In genomic region chr3:16908006-16908405, GRCh38 we compare ENCODE assay signal across 20 cellular contexts. TPM values are rescaled to one million over a fixed set of nuclear protein-coding genes. Genes with fewer than 3 reads are reported as not detected.
DNase-seq lines count a peak whose midpoint lies in the region; ATAC-seq, FAIRE-seq and TF ChIP-seq lines count a peak whose summit lies in the region.
"Had no signal": no experiment of that assay in that cellular context is flagged by ENCODE, and none has a peak within 500 bp of the region (broad histone marks: within the 10 kb centered on the region; RNA-seq: fewer than 3 reads in every experiment).

No MANE protein-coding gene starts in this region.

- H3K9me3 ChIP-seq in OCI-LY1 (ENCODE audit: low read length): no peaks in the 10 kb centered on the region
- no peaks in the 10 kb centered on the region for H3K9me3 ChIP-seq in endothelial cell of umbilical vein (replicated peaks; ENCODE audit: control insufficient read depth, insufficient read depth, low read length)
- no peaks in the 10 kb centered on the region for H3K9me3 ChIP-seq in psoas muscle

- no peak overlapping the region for H2AFZ ChIP-seq in OCI-LY1 (ENCODE audit: low read length)
- H2AFZ ChIP-seq in endothelial cell of umbilical vein (ENCODE audit: low read depth, low read length): no peak overlapping the region

- H4K20me1 ChIP-seq in OCI-LY1 (ENCODE audit: insufficient read depth, low read length) (no peaks in the 10 kb centered on the region), endothelial cell of umbilical vein (replicated peaks; ENCODE audit: control insufficient read depth, extremely low read depth, insufficient read depth, low read length) (peaks cover 3% of the 10 kb centered on the region)

- H3K9me1 ChIP-seq in endothelial cell of umbilical vein (replicated peaks; ENCODE audit: control insufficient read depth, extremely low read depth, insufficient read depth, low read length): no peaks in the 10 kb centered on the region

- CTCF ChIA-PET in endothelial cell of umbilical vein (lab: Charles Lee): interaction anchor here (1.0 to 4.2 kb wide), 7 partner anchors 11 to 215 kb away, joined by 3 to 33 read pairs (median 4); partner anchors contain the start of gene PLCL2

- no peaks in the 10 kb centered on the region for H3K9me2 ChIP-seq in OCI-LY1 (ENCODE audit: low read depth, low read length)

- DNase-seq in activated naive CD8-positive, alpha-beta T cell treated with anti-CD3 and anti-CD28 coated beads, Interleukin-2, amount 50 U/mL, for 24 hours: no peak
- DNase-seq in endothelial cell of umbilical vein (ENCODE audit: low read depth, low spot score) (peak; percentile 48), psoas muscle (no peak)
- no peak for DNase-seq in activated CD8-positive, alpha-beta memory T cell treated with anti-CD3 and anti-CD28 coated beads, Interleukin-2, amount 50 U/mL, for 4 hours
- DNase-seq: GDM1, GOT3, HCEC 1CT, KG1, NCI-H1105, NCI-H2081, NCI-H2171 treated with DMSO at 0.1 percent for 48 hours, NCI-H446 had no signal

- no peak for TF ChIP-seq POLR2A in endothelial cell of umbilical vein (IDR thresholded peaks at IDR 0.05; ENCODE audit: low read depth, low read length)

- 0 out of 2 replicates have a peak, but pooled peaks cover 6% of the 10 kb centered on the region for H3K36me3 ChIP-seq in OCI-LY1 (ENCODE audit: insufficient read depth, low read length)
- no peaks in the 10 kb centered on the region for H3K36me3 ChIP-seq in endothelial cell of umbilical vein (ENCODE audit: control insufficient read depth in 2 of 2, extremely low read depth in 1 of 2, insufficient read depth in 2 of 2, low read length in 2 of 2)
- no peaks in the 10 kb centered on the region for H3K36me3 ChIP-seq in psoas muscle (ENCODE audit: insufficient read depth in 1 of 2, low read depth in 1 of 2)

- H3K27me3 ChIP-seq in OCI-LY1 (ENCODE audit: insufficient read depth, low read length): no peaks in the 10 kb centered on the region
- no peaks in the 10 kb centered on the region for H3K27me3 ChIP-seq in endothelial cell of umbilical vein (ENCODE audit: control insufficient read depth in 2 of 2, insufficient read depth in 2 of 2, low read length in 2 of 2)
- H3K27me3 ChIP-seq in psoas muscle (ENCODE audit: insufficient read depth in 3 of 3, low read length in 2 of 3): no peaks in the 10 kb centered on the region

- FAIRE-seq in endothelial cell of umbilical vein (lab: Jason Lieb, UNC): no peak
- FAIRE-seq: A204.1, GM18507 had no signal

- intact Hi-C loops in endothelial cell of umbilical vein (cut with micrococcal nuclease): loop anchor here (1.0 kb wide), 1 partner anchor 9 kb away; no protein-coding TSS in a partner anchor
- intact Hi-C loops in psoas muscle (cut with DNase I): no loop called here

- H3K27me3 Mint-ChIP-seq in activated naive CD8-positive, alpha-beta T cell: no peaks in the 10 kb centered on the region
- H3K27me3 Mint-ChIP-seq in activated naive CD8-positive, alpha-beta T cell treated with anti-CD3 and anti-CD28 coated beads, Interleukin-2, amount 50 U/mL, for 24 hours: no peaks in the 10 kb centered on the region

- POLR2A ChIA-PET in endothelial cell of umbilical vein (lab: Charles Lee): no interaction called here

- peaks cover 89% of the 10 kb centered on the region for H3K4me1 Mint-ChIP-seq in activated naive CD8-positive, alpha-beta T cell (ENCODE audit: low read depth)
- peaks cover 86% of the 10 kb centered on the region for H3K4me1 Mint-ChIP-seq in activated naive CD8-positive, alpha-beta T cell treated with anti-CD3 and anti-CD28 coated beads, Interleukin-2, amount 50 U/mL, for 24 hours

- no TSS peak for BruUV-seq in endothelial cell of umbilical vein (replicated peaks; lab: Mats Ljungman, UMichigan)

- peaks cover 4% of the 10 kb centered on the region for H3K36me3 Mint-ChIP-seq in activated naive CD8-positive, alpha-beta T cell
- peaks cover 5% of the 10 kb centered on the region for H3K36me3 Mint-ChIP-seq in activated naive CD8-positive, alpha-beta T cell treated with anti-CD3 and anti-CD28 coated beads, Interleukin-2, amount 50 U/mL, for 24 hours (ENCODE audit: low read depth)

- WGBS in psoas muscle, 3 donors: 71 to 79% (median 74%) methylated on average over 2 of the region's 2 CpGs

- H3K9ac ChIP-seq in OCI-LY1 (ENCODE audit: low read length) (no peak overlapping the region), endothelial cell of umbilical vein (replicated peaks; ENCODE audit: extremely low read depth, insufficient read depth, low read length) (no peak overlapping the region)

- H3K4me1 ChIP-seq in OCI-LY1 (ENCODE audit: insufficient read depth, low read length, severe bottlenecking): peaks cover 92% of the 10 kb centered on the region
- H3K4me1 ChIP-seq in endothelial cell of umbilical vein (ENCODE audit: control insufficient read depth, extremely low read depth, insufficient read depth, low read length): peaks cover 34% of the 10 kb centered on the region
- H3K4me1 ChIP-seq in psoas muscle: peaks cover 75% of the 10 kb centered on the region

- no peak for ATAC-seq in activated naive CD8-positive, alpha-beta T cell treated with anti-CD3 and anti-CD28 coated beads, Interleukin-2, amount 50 U/mL, for 24 hours
- ATAC-seq in psoas muscle (no peak), GM21526 (IDR thresholded peaks at IDR 0.05; ENCODE audit: low FRiP score, unreplicated experiment) (no peak), HG02759 (IDR thresholded peaks at IDR 0.05; ENCODE audit: unreplicated experiment) (no peak)
- ATAC-seq: Right ventricle myocardium inferior had no signal

- H3K4me3 ChIP-seq in OCI-LY1 (ENCODE audit: low read depth, low read length, poor library complexity, severe bottlenecking): no peak overlapping the region
- peak overlapping the region in 1 of 3 experiments; percentile 14 for H3K4me3 ChIP-seq in endothelial cell of umbilical vein (replicated peaks in 1 of 3; ENCODE audit: insufficient read depth in 1 of 3, low read depth in 1 of 3, low read length in 3 of 3)
- no peak overlapping the region for H3K4me3 ChIP-seq in psoas muscle

- TF ChIP-seq CTCF in OCI-LY1 (IDR thresholded peaks at IDR 0.05; ENCODE audit: low read length) (no peak), endothelial cell of umbilical vein (IDR thresholded peaks at IDR 0.05; ENCODE audit: extremely low read depth in 1 of 2, insufficient read depth in 1 of 2, low read depth in 1 of 2, low read length in 2 of 2) (no peak), psoas muscle (IDR thresholded peaks at IDR 0.05) (no peak)

- no peaks in the 10 kb centered on the region for H3K9me3 Mint-ChIP-seq in activated naive CD8-positive, alpha-beta T cell (ENCODE audit: low read depth)
- H3K9me3 Mint-ChIP-seq in activated naive CD8-positive, alpha-beta T cell treated with anti-CD3 and anti-CD28 coated beads, Interleukin-2, amount 50 U/mL, for 24 hours: no peaks in the 10 kb centered on the region

- peak overlapping the region; percentile 52 for H3K27ac Mint-ChIP-seq in activated naive CD8-positive, alpha-beta T cell
- H3K27ac Mint-ChIP-seq in activated naive CD8-positive, alpha-beta T cell treated with anti-CD3 and anti-CD28 coated beads, Interleukin-2, amount 50 U/mL, for 24 hours: no peak overlapping the region

- H3K79me2 ChIP-seq in OCI-LY1 (ENCODE audit: insufficient read depth, low read length): peaks cover 96% of the 10 kb centered on the region
- H3K79me2 ChIP-seq in endothelial cell of umbilical vein (ENCODE audit: control insufficient read depth, insufficient read depth, low read length): peaks cover 7% of the 10 kb centered on the region

- peak overlapping the region; percentile 25 for H3K4me3 Mint-ChIP-seq in activated naive CD8-positive, alpha-beta T cell
- no peak overlapping the region for H3K4me3 Mint-ChIP-seq in activated naive CD8-positive, alpha-beta T cell treated with anti-CD3 and anti-CD28 coated beads, Interleukin-2, amount 50 U/mL, for 24 hours

- H3K27ac ChIP-seq in OCI-LY1 (ENCODE audit: low read depth, low read length, poor library complexity, severe bottlenecking) (peak overlapping the region; percentile 62), endothelial cell of umbilical vein (ENCODE audit: insufficient read depth, low read depth, low read length) (peak overlapping the region; percentile 78), psoas muscle (peak overlapping the region; percentile 84)
- H3K27ac ChIP-seq: C4-2B had no signal

- H3K4me2 ChIP-seq in OCI-LY1 (ENCODE audit: low read length) (no peak overlapping the region), endothelial cell of umbilical vein (ENCODE audit: insufficient read depth, low read length) (peak overlapping the region; percentile 89)

- dilution Hi-C loops in endothelial cell of umbilical vein (cut with MboI; ENCODE audit: extremely low pct_ligation_motif_present, low sequenced_read_pairs): no loop called here

- peaks cover 14% of the 10 kb centered on the region for H3F3A ChIP-seq in OCI-LY1 (ENCODE audit: insufficient read depth, low read length)

TF ChIP-seq in endothelial cell of umbilical vein, 7 proteins besides CTCF, POLR2A, EP300 and RAD21:
- TF ChIP-seq EZH2 (IDR thresholded peaks at IDR 0.05; ENCODE audit: borderline replicate concordance, low read depth, low read length, severe bottlenecking): no peak
- TF ChIP-seq JUN (IDR thresholded peaks at IDR 0.05; ENCODE audit: borderline replicate concordance, insufficient read depth, insufficient read length, low read depth): peak; percentile 55
- no peak for TF ChIP-seq GATA2 (IDR thresholded peaks at IDR 0.05; ENCODE audit: insufficient read depth, insufficient read length, low read depth, low read length)
- peak; percentile 29 for TF ChIP-seq FOS (IDR thresholded peaks at IDR 0.05; ENCODE audit: borderline replicate concordance, insufficient read depth, low read length)
- TF ChIP-seq POLR2AphosphoS5 (IDR thresholded peaks at IDR 0.05; ENCODE audit: insufficient read depth, low read depth, low read length): no peak
- no peak for TF ChIP-seq MYC (IDR thresholded peaks at IDR 0.05; ENCODE audit: low read depth, low read length)
- TF ChIP-seq MAX (IDR thresholded peaks at IDR 0.05; ENCODE audit: insufficient read depth, insufficient read length): no peak
TF ChIP-seq in endothelial cell of umbilical vein: peak in this region for 2.

RNA-seq across cellular contexts. Expression of gene PLCL2, which starts 23.3 kb away (rescaled TPM):
- 9.6 and 10.7 TPM in 2 replicates for total RNA-seq in endothelial cell of umbilical vein
- polyA plus RNA-seq in endothelial cell of umbilical vein: 1.5 and 2.3 TPM in 2 replicates
- 3.6 and 3.8 TPM in 2 replicates for polyA plus RNA-seq in endothelial cell of umbilical vein (2011; cell fraction: cytosol; rRNA removed)
- 5.1 and 6.0 TPM in 2 replicates for polyA plus RNA-seq in endothelial cell of umbilical vein (2011; cell fraction: nucleus; rRNA removed)
- polyA plus RNA-seq in endothelial cell of umbilical vein (2012): 4.0 and 7.6 TPM in 2 replicates
- 8.6 and 9.4 TPM in 2 replicates for polyA minus RNA-seq in endothelial cell of umbilical vein
- polyA minus RNA-seq in endothelial cell of umbilical vein (2011; cell fraction: cytosol; rRNA and poly(A)+ RNA removed): 2.7 TPM
- polyA minus RNA-seq in endothelial cell of umbilical vein (2011; cell fraction: nucleus; rRNA and poly(A)+ RNA removed): 19.2 and 26.5 TPM in 2 replicates
- total RNA-seq in psoas muscle: 10 to 100 TPM; 16.4 to 32.7 (median 23.5) TPM
- polyA plus RNA-seq in psoas muscle: 10 to 100 TPM in 2 of 3 donors, 1 to 10 TPM in 1; 4.2 to 23.2 (median 14.0) TPM
